ENCODE assay signal across 15 cellular contexts in the genomic region with DNA sequence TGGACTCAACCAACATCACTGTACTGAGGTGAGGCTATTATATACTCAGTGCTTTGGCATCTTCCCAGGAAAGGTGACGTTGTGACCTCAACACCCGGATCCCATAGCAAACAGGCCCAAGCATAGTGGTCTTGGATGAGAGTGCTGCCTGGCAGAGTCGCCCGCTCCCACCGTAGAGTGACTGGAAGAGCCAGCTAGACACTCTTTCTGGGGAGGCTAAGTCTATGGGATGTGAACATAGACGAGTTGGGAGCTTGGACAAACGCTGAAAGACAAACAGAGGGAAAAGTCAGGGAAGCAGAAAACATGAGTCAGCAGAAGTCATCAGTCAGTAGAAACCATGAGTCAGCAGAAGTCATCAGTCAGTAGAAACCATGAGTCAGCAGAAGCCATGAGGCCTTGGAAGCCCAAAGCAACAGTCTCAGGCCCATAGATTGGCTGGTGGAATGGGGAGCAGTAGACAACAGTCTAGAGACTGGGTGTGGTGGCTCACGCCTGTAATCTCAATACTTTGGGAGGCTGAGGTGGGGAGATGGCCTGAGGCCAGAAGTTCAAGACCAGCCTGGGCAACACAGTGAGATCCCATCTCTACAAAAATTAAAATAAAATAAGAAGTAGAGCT.
DNase-seq lines count a peak whose midpoint lies in the region; ATAC-seq, FAIRE-seq and TF ChIP-seq lines count a peak whose summit lies in the region.
"Had no signal": no experiment of that assay in that cellular context is flagged by ENCODE, and none has a peak within 500 bp of the region (broad histone marks: within the 10 kb centered on the region; RNA-seq: fewer than 3 reads in every experiment).

No MANE protein-coding gene starts in this region.

- no peaks in the 10 kb centered on the region for H3K36me3 Mint-ChIP-seq in activated CD4-positive, alpha-beta T cell treated with anti-CD3 and anti-CD28 coated beads, Interleukin-2, amount 10 ng/mL, durations not matched to agents 7 days and 5 days (ENCODE audit: low read depth)
- H3K36me3 Mint-ChIP-seq in progenitor cell of endocrine pancreas (ENCODE audit: insufficient read depth): no peaks in the 10 kb centered on the region
- H3K36me3 Mint-ChIP-seq: activated naive CD4-positive, alpha-beta T cell treated with anti-CD3 and anti-CD28 coated beads, Interleukin-2, amount 50 U/mL, for 24 hours; naive B cell had no signal

- POLR2A ChIA-PET in activated CD4-positive, alpha-beta T cell treated with anti-CD3 and anti-CD28 coated beads, Interleukin-2, amount 10 ng/mL, durations not matched to agents 7 days and 5 days (lab: Charles Lee): no interaction called here

- no peak overlapping the region for H3K4me3 ChIP-seq in bronchial epithelial cell (ENCODE audit: low read depth, low read length)
- no peak overlapping the region for H3K4me3 ChIP-seq in gastroesophageal sphincter
- H3K4me3 ChIP-seq: BLaER1, tibial nerve had no signal

- no peak for TF ChIP-seq CTCF in bronchial epithelial cell (IDR thresholded peaks at IDR 0.05; ENCODE audit: insufficient read depth, low read length, severe bottlenecking)
- no peak for TF ChIP-seq CTCF in progenitor cell of endocrine pancreas (IDR thresholded peaks at IDR 0.05; ENCODE audit: unreplicated experiment)
- no peak for TF ChIP-seq CTCF in gastroesophageal sphincter (IDR thresholded peaks at IDR 0.05)

- H3K36me3 ChIP-seq in bronchial epithelial cell (ENCODE audit: control insufficient read depth, insufficient read depth, low read length) (no peaks in the 10 kb centered on the region), gastroesophageal sphincter (no peaks in the 10 kb centered on the region)
- H3K36me3 ChIP-seq: BLaER1, tibial nerve had no signal

- H3K4me1 ChIP-seq in gastroesophageal sphincter: no peaks in the 10 kb centered on the region
- H3K4me1 ChIP-seq: tibial nerve had no signal

- TF ChIP-seq EP300 in gastroesophageal sphincter (IDR thresholded peaks at IDR 0.05): no peak

- H3K9me3 ChIP-seq in gastroesophageal sphincter: peaks cover 0 to 8% (median 0%) of the 10 kb centered on the region in 3 donors

- H3K4me3 Mint-ChIP-seq in activated CD4-positive, alpha-beta T cell treated with anti-CD3 and anti-CD28 coated beads, Interleukin-2, amount 10 ng/mL, durations not matched to agents 7 days and 5 days: no peak overlapping the region
- no peak overlapping the region for H3K4me3 Mint-ChIP-seq in progenitor cell of endocrine pancreas (ENCODE audit: low read depth)
- H3K4me3 Mint-ChIP-seq: activated naive CD4-positive, alpha-beta T cell treated with anti-CD3 and anti-CD28 coated beads, Interleukin-2, amount 50 U/mL, for 24 hours; naive B cell; T-helper 17 cell had no signal

- H3K27ac ChIP-seq in gastroesophageal sphincter: no peak overlapping the region
- H3K27ac ChIP-seq: BLaER1, tibial nerve had no signal

- no peak for ATAC-seq in gastroesophageal sphincter
- no peak for ATAC-seq in HG02884 (IDR thresholded peaks at IDR 0.05; ENCODE audit: unreplicated experiment)
- ATAC-seq: T-helper 17 cell had no signal

- H3K27me3 ChIP-seq in bronchial epithelial cell (ENCODE audit: control insufficient read depth, insufficient read depth, low read length): no peaks in the 10 kb centered on the region
- no peaks in the 10 kb centered on the region for H3K27me3 ChIP-seq in gastroesophageal sphincter
- H3K27me3 ChIP-seq: BLaER1, tibial nerve had no signal

- no peaks in the 10 kb centered on the region for H3K27me3 Mint-ChIP-seq in activated CD4-positive, alpha-beta T cell treated with anti-CD3 and anti-CD28 coated beads, Interleukin-2, amount 10 ng/mL, durations not matched to agents 7 days and 5 days
- no peaks in the 10 kb centered on the region for H3K27me3 Mint-ChIP-seq in progenitor cell of endocrine pancreas
- H3K27me3 Mint-ChIP-seq: activated naive CD4-positive, alpha-beta T cell treated with anti-CD3 and anti-CD28 coated beads, Interleukin-2, amount 50 U/mL, for 24 hours; naive B cell; T-helper 17 cell had no signal

- FAIRE-seq in bronchial epithelial cell (lab: Jason Lieb, UNC): peak; percentile 88

- no peak overlapping the region for H3K27ac Mint-ChIP-seq in activated CD4-positive, alpha-beta T cell treated with anti-CD3 and anti-CD28 coated beads, Interleukin-2, amount 10 ng/mL, durations not matched to agents 7 days and 5 days
- peak overlapping the region; percentile 9 for H3K27ac Mint-ChIP-seq in progenitor cell of endocrine pancreas
- H3K27ac Mint-ChIP-seq: activated naive CD4-positive, alpha-beta T cell treated with anti-CD3 and anti-CD28 coated beads, Interleukin-2, amount 50 U/mL, for 24 hours; T-helper 17 cell had no signal

- peaks cover 7% of the 10 kb centered on the region for H3K9me3 Mint-ChIP-seq in activated CD4-positive, alpha-beta T cell treated with anti-CD3 and anti-CD28 coated beads, Interleukin-2, amount 10 ng/mL, durations not matched to agents 7 days and 5 days
- H3K9me3 Mint-ChIP-seq in progenitor cell of endocrine pancreas (ENCODE audit: low read depth): peaks cover 17% of the 10 kb centered on the region

- TF ChIP-seq POLR2A in gastroesophageal sphincter (IDR thresholded peaks at IDR 0.05): no peak

- CTCF ChIA-PET in activated CD4-positive, alpha-beta T cell treated with anti-CD3 and anti-CD28 coated beads, Interleukin-2, amount 10 ng/mL, durations not matched to agents 7 days and 5 days (lab: Charles Lee): interaction anchor here (1.7 kb wide), 1 partner anchor 11 kb away, joined by 3 read pairs; no protein-coding TSS in a partner anchor

- no peaks in the 10 kb centered on the region for H3K4me1 Mint-ChIP-seq in activated CD4-positive, alpha-beta T cell treated with anti-CD3 and anti-CD28 coated beads, Interleukin-2, amount 10 ng/mL, durations not matched to agents 7 days and 5 days
- H3K4me1 Mint-ChIP-seq in progenitor cell of endocrine pancreas (ENCODE audit: low read depth): peaks cover 1% of the 10 kb centered on the region
- H3K4me1 Mint-ChIP-seq: activated naive CD4-positive, alpha-beta T cell treated with anti-CD3 and anti-CD28 coated beads, Interleukin-2, amount 50 U/mL, for 24 hours; T-helper 17 cell had no signal

- 91 to 92% methylated on average over 2 to 8 of the region's 8 CpGs for WGBS in gastroesophageal sphincter (ENCODE audit: low coverage in 1 of 2), 2 donors

- DNase-seq in activated CD4-positive, alpha-beta T cell treated with anti-CD3 and anti-CD28 coated beads for 48 hours: peak; percentile 31
- DNase-seq in activated CD4-positive, alpha-beta T cell treated with anti-CD3 and anti-CD28 coated beads, Interleukin-2, amount 10 ng/mL, durations not matched to agents 7 days and 5 days: no peak
- DNase-seq in NCI-H226: peak; percentile 56
- DNase-seq in bronchial epithelial cell (ENCODE audit: low read depth): peak; percentile 85
- DNase-seq in progenitor cell of endocrine pancreas (ENCODE audit: low spot score, unreplicated experiment): no peak
- DNase-seq in SHP77 treated with DMSO at 0.1 percent for 48 hours (lab: John Stamatoyannopoulos, UW): no peak
- DNase-seq: foreskin melanocyte, naive B cell, NCI-H1092 treated with DMSO at 0.1 percent for 48 hours, T-helper 17 cell had no signal

Comparison
In these comparisons a context has a peak if more than half of its experiments do, and no peak if none do; other contexts are left out.
1. DNase-seq: peak in activated CD4-positive, alpha-beta T cell treated with anti-CD3 and anti-CD28 coated beads for 48 hours (single experiment), NCI-H226 (single experiment) and bronchial epithelial cell (single experiment); none in activated CD4-positive, alpha-beta T cell treated with anti-CD3 and anti-CD28 coated beads, Interleukin-2, amount 10 ng/mL, durations not matched to agents 7 days and 5 days (single experiment), progenitor cell of endocrine pancreas (single experiment) and SHP77 treated with DMSO at 0.1 percent for 48 hours (single experiment).